In the genomic region with DNA sequence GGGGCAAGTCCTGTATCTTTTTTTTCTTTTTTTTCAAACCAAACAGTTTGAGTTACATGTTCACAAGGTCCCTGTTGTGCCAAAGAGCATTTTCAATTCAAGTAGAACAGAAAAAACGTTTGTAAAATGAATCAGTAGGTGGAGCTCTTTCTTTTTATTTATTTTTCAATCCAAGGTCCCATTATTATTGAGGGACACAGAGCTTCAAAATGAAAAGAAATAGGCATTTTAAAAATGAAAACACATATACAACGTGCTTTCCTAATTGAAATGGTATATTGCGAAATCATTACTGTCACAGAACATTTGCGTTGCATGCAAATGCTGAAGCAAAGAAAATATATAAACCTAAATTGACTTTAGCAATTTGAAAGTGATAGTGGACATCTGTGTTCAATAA, we compare ENCODE assay signal across 10 cellular contexts.
A peak's percentile ranks its signal among the peaks of the same experiment; 100 is the strongest.
DNase-seq lines count a peak whose midpoint lies in the region; ATAC-seq and TF ChIP-seq lines count a peak whose summit lies in the region.
"Had no signal": no experiment of that assay in that cellular context is flagged by ENCODE, and none has a peak within 500 bp of the region (broad histone marks: within the 10 kb centered on the region; RNA-seq: fewer than 3 reads in every experiment).

No MANE protein-coding gene starts in this region.

- CTCF ChIA-PET in PC-3 (lab: Charles Lee) = interaction anchor here (0.5 to 1.1 kb wide), 9 partner anchors 10 to 1045 kb away, joined by 3 to 11 read pairs (median 3); no protein-coding TSS in a partner anchor

- TF ChIP-seq POLR2A in gastrocnemius medialis (IDR thresholded peaks at IDR 0.05) (no peak), prostate gland (IDR thresholded peaks at IDR 0.05) (no peak)

- no TSS peak for BruUV-seq in PC-3 (replicated peaks; lab: Mats Ljungman, UMichigan)

- H3K4me2 ChIP-seq in PC-3 (ENCODE audit: low read length) = peak overlapping the region; percentile 68

- intact Hi-C loops in right cardiac atrium (cut with DNase I) = loop anchor here in 1 of 4 donors (10.0 kb wide), 1 partner anchor 792 kb away; no protein-coding TSS in a partner anchor
- intact Hi-C loops in PC-3 (cut with micrococcal nuclease) = loop anchor here (1.0 to 10.0 kb wide), 7 partner anchors 75 to 712 kb away; partner anchors contain the start of gene MECOM
- intact Hi-C loops in upper lobe of right lung (cut with DNase I) = no loop called here
- intact Hi-C loops in gastrocnemius medialis (cut with DNase I; ENCODE audit: low total_unique reads) = no loop called here
- intact Hi-C loops in prostate gland (cut with DNase I) = loop anchor here (10.0 kb wide), 1 partner anchor 712 kb away; the partner anchor contains the start of gene MECOM

- in situ Hi-C loops in gastrocnemius medialis (cut with MboI; ENCODE audit: low sequenced_read_pairs in 4 of 4) = no loop called here

- POLR2A ChIA-PET in PC-3 (lab: Charles Lee; ENCODE audit: unreplicated experiment) = no interaction called here

- H3K79me2 ChIP-seq in PC-3 (ENCODE audit: low read length) = no peaks in the 10 kb centered on the region

- no peaks in the 10 kb centered on the region for H3K27me3 ChIP-seq in cardiac muscle cell
- H3K27me3 ChIP-seq in right cardiac atrium (ENCODE audit: control insufficient read depth, insufficient read depth) = no peaks in the 10 kb centered on the region
- H3K27me3 ChIP-seq in PC-3 (ENCODE audit: low read length) = no peaks in the 10 kb centered on the region
- no peaks in the 10 kb centered on the region for H3K27me3 ChIP-seq in upper lobe of right lung
- H3K27me3 ChIP-seq in gastrocnemius medialis = no peaks in the 10 kb centered on the region
- H3K27me3 ChIP-seq in prostate gland (replicated peaks; ENCODE audit: insufficient read depth) = no peaks in the 10 kb centered on the region

- H3K36me3 ChIP-seq in cardiac muscle cell (no peaks in the 10 kb centered on the region), PC-3 (ENCODE audit: low read depth, low read length) (no peaks in the 10 kb centered on the region), upper lobe of right lung (no peaks in the 10 kb centered on the region), gastrocnemius medialis (no peaks in the 10 kb centered on the region), prostate gland (no peaks in the 10 kb centered on the region)

- H3K9me2 ChIP-seq in PC-3 (replicated peaks; ENCODE audit: low read length) = no peaks in the 10 kb centered on the region

- no peaks in the 10 kb centered on the region for H3F3A ChIP-seq in PC-3 (ENCODE audit: low read length, unreplicated experiment)

- peak overlapping the region; percentile 39 for H2AFZ ChIP-seq in PC-3 (ENCODE audit: low read length)

- TF ChIP-seq CTCF in cardiac muscle cell (IDR thresholded peaks at IDR 0.05; ENCODE audit: low read depth, low read length) (peak; percentile 37), PC-3 (conservative IDR thresholded peaks at IDR 0.05; ENCODE audit: low read depth, low read length) (peak; percentile 73), fibroblast of the aortic adventitia (IDR thresholded peaks at IDR 0.05; ENCODE audit: insufficient read depth, low read length) (peak; percentile 14), upper lobe of right lung (IDR thresholded peaks at IDR 0.05) (peak; percentile 28), gastrocnemius medialis (IDR thresholded peaks at IDR 0.05 in 4 of 5, conservative IDR thresholded peaks at IDR 0.05 in 1 of 5) (no peak), prostate gland (IDR thresholded peaks at IDR 0.05) (peak in 2 of 4 experiments; percentile 22 to 34)

- ATAC-seq in right cardiac atrium (no peak), PC-3 (peak; percentile 47), upper lobe of right lung (no peak), gastrocnemius medialis (no peak)

- WGBS in right cardiac atrium = 37% methylated on average over 4 of the region's 4 CpGs
- 26% methylated on average over 4 of the region's 4 CpGs for WGBS in prostate gland

- H4K20me1 ChIP-seq in PC-3 (ENCODE audit: low read length) = no peaks in the 10 kb centered on the region

- H3K9me3 ChIP-seq in cardiac muscle cell (ENCODE audit: low read depth) = no peaks in the 10 kb centered on the region
- peaks cover 2% of the 10 kb centered on the region for H3K9me3 ChIP-seq in right cardiac atrium (ENCODE audit: control insufficient read depth, low read length)
- H3K9me3 ChIP-seq in PC-3 (ENCODE audit: low read length) = no peaks in the 10 kb centered on the region
- no peaks in the 10 kb centered on the region for H3K9me3 ChIP-seq in upper lobe of right lung
- H3K9me3 ChIP-seq in gastrocnemius medialis = no peaks in the 10 kb centered on the region
- H3K9me3 ChIP-seq in prostate gland = no peaks in the 10 kb centered on the region

- H3K27ac ChIP-seq in cardiac muscle cell (no peak overlapping the region), right cardiac atrium (ENCODE audit: low read length) (no peak overlapping the region), PC-3 (ENCODE audit: low read length) (peak overlapping the region; percentile 89), upper lobe of right lung (no peak overlapping the region), gastrocnemius medialis (no peak overlapping the region), prostate gland (no peak overlapping the region)

- H3K4me1 ChIP-seq in cardiac muscle cell (ENCODE audit: low read depth) (peaks cover 3% of the 10 kb centered on the region), right cardiac atrium (ENCODE audit: control insufficient read depth, insufficient read depth, low read length) (no peaks in the 10 kb centered on the region), PC-3 (ENCODE audit: insufficient read depth, low read length) (peaks cover 34% of the 10 kb centered on the region), upper lobe of right lung (no peaks in the 10 kb centered on the region), gastrocnemius medialis (no peaks in the 10 kb centered on the region), prostate gland (replicated peaks) (no peaks in the 10 kb centered on the region)

- DNase-seq in cardiac muscle cell (ENCODE audit: low read depth in 1 of 2, low spot score in 1 of 2) (peak; percentile 7 to 65), right cardiac atrium (no peak), PC-3 (peak; percentile 73), fibroblast of the aortic adventitia (ENCODE audit: low read depth) (peak; percentile 75), upper lobe of right lung (no peak), gastrocnemius medialis (no peak), prostate gland (ENCODE audit: low spot score) (no peak)
- no peak for DNase-seq in activated naive CD4-positive, alpha-beta T cell (lab: John Stamatoyannopoulos, UW)
- DNase-seq: activated CD4-positive, alpha-beta memory T cell treated with anti-CD3 and anti-CD28 coated beads, Interleukin-2, amount 10 ng/mL, durations not matched to agents 7 days and 5 days; CD4-positive, alpha-beta T cell had no signal

- H3K4me3 ChIP-seq in cardiac muscle cell = no peak overlapping the region
- H3K4me3 ChIP-seq in right cardiac atrium (ENCODE audit: low read length) = no peak overlapping the region
- no peak overlapping the region for H3K4me3 ChIP-seq in PC-3 (ENCODE audit: low read length)
- no peak overlapping the region for H3K4me3 ChIP-seq in fibroblast of the aortic adventitia (ENCODE audit: low read depth, low read length)
- H3K4me3 ChIP-seq in upper lobe of right lung = no peak overlapping the region
- H3K4me3 ChIP-seq in gastrocnemius medialis = no peak overlapping the region
- no peak overlapping the region for H3K4me3 ChIP-seq in prostate gland

- H3K9ac ChIP-seq in PC-3 (ENCODE audit: low read length) = peak overlapping the region; percentile 46

Comparison
In these comparisons a context has a peak if more than half of its experiments do, and no peak if none do; other contexts are left out.
1. DNase-seq: peak in cardiac muscle cell (2 of 2), PC-3 (single experiment) and fibroblast of the aortic adventitia (single experiment); none in right cardiac atrium (0 of 3), upper lobe of right lung (single experiment), activated naive CD4-positive, alpha-beta T cell (0 of 4), gastrocnemius medialis (0 of 2) and prostate gland (single experiment).
2. CTCF ChIP-seq: peak in cardiac muscle cell (single experiment), PC-3 (single experiment), fibroblast of the aortic adventitia (single experiment) and upper lobe of right lung (single experiment); none in gastrocnemius medialis (0 of 5).
3. intact Hi-C loops: an anchor here in PC-3 (1.0 to 10.0 kb wide) and prostate gland (10.0 kb wide); none called in upper lobe of right lung and gastrocnemius medialis.